In genomic region chr13:106588367-106588766, GRCh38 we compare ENCODE assay signal across 22 cellular contexts.
"Had no signal": no experiment of that assay in that cellular context is flagged by ENCODE, and none has a peak within 500 bp of the region (broad histone marks: within the 10 kb centered on the region; RNA-seq: fewer than 3 reads in every experiment).

No MANE protein-coding gene starts in this region.

- H3K27ac Mint-ChIP-seq: activated CD4-positive, alpha-beta memory T cell treated with anti-CD3 and anti-CD28 coated beads, Interleukin-2, amount 10 ng/mL, durations not matched to agents 7 days and 5 days; activated CD4-positive, alpha-beta T cell treated with anti-CD3 and anti-CD28 coated beads, Interleukin-2, amount 10 ng/mL, durations not matched to agents 24 days and 14 days; activated naive CD4-positive, alpha-beta T cell treated with anti-CD3 and anti-CD28 coated beads, Interleukin-2, amount 10 ng/mL, durations not matched to agents 7 days and 5 days; activated naive CD8-positive, alpha-beta T cell treated with anti-CD3 and anti-CD28 coated beads, Interleukin-2, amount 50 U/mL, for 24 hours; activated T-cell treated with anti-CD3 and anti-CD28 coated beads, Interleukin-2, amount 50 U/mL, for 72 hours; memory B cell; naive B cell; stimulated activated naive B cell treated with anti-CD40 and anti-IgM and Interleukin-4, amounts not matched to agents 10 μg/mL and 1 μg/mL and 100 μg/mL, for 72 hours; T-helper 2 cell treated with Interferon-gamma antibody and Interleukin-4, amounts not matched to agents 5 μg/mL and 100 μg/mL, for 36 hours had no signal

- H3K4me3 ChIP-seq: body of pancreas, cardiac muscle cell, dorsolateral prefrontal cortex, left lung, smooth muscle cell, testis, upper lobe of left lung had no signal

- H3K9ac ChIP-seq: parathyroid adenoma had no signal

- H3K4me3 Mint-ChIP-seq: activated CD4-positive, alpha-beta memory T cell treated with anti-CD3 and anti-CD28 coated beads, Interleukin-2, amount 10 ng/mL, durations not matched to agents 7 days and 5 days; activated CD4-positive, alpha-beta T cell treated with anti-CD3 and anti-CD28 coated beads, Interleukin-2, amount 10 ng/mL, durations not matched to agents 24 days and 14 days; activated naive CD4-positive, alpha-beta T cell treated with anti-CD3 and anti-CD28 coated beads, Interleukin-2, amount 10 ng/mL, durations not matched to agents 7 days and 5 days; activated naive CD8-positive, alpha-beta T cell treated with anti-CD3 and anti-CD28 coated beads, Interleukin-2, amount 50 U/mL, for 24 hours; activated T-cell treated with anti-CD3 and anti-CD28 coated beads, Interleukin-2, amount 50 U/mL, for 72 hours; memory B cell; naive B cell; stimulated activated naive B cell treated with anti-CD40 and anti-IgM and Interleukin-4, amounts not matched to agents 10 μg/mL and 1 μg/mL and 100 μg/mL, for 72 hours; T-helper 2 cell treated with Interferon-gamma antibody and Interleukin-4, amounts not matched to agents 5 μg/mL and 100 μg/mL, for 36 hours had no signal

- H3K4me1 ChIP-seq: body of pancreas, left lung, parathyroid adenoma, testis had no signal

- H2AFZ ChIP-seq: parathyroid adenoma had no signal

- H3K9me3 ChIP-seq: body of pancreas, testis had no signal

- H3K79me2 ChIP-seq: parathyroid adenoma had no signal

- DNase-seq: activated CD4-positive, alpha-beta memory T cell treated with anti-CD3 and anti-CD28 coated beads, Interleukin-2, amount 10 ng/mL, durations not matched to agents 7 days and 5 days; activated CD4-positive, alpha-beta T cell treated with anti-CD3 and anti-CD28 coated beads, Interleukin-2, amount 10 ng/mL, durations not matched to agents 24 days and 14 days; activated effector memory CD4-positive, alpha-beta T cell treated with Interleukin-2 at 50 U/mL for 16 hours; activated naive CD4-positive, alpha-beta T cell treated with anti-CD3 and anti-CD28 coated beads, Interleukin-2, amount 10 ng/mL, durations not matched to agents 7 days and 5 days; activated naive CD8-positive, alpha-beta T cell treated with anti-CD3 and anti-CD28 coated beads, Interleukin-2, amount 50 U/mL, for 24 hours; activated T-cell treated with anti-CD3 and anti-CD28 coated beads, Interleukin-2, amount 50 U/mL, for 72 hours; body of pancreas; dorsolateral prefrontal cortex; kidney; left lung; naive B cell; nucleus accumbens; stimulated activated CD4-positive, alpha-beta T cell treated with anti-CD3 and anti-CD28 coated beads, Interleukin-15, amount 100 ng/mL, for 24 hours; stimulated activated naive B cell treated with anti-CD40 and anti-IgM and Interleukin-4, amounts not matched to agents 10 μg/mL and 1 μg/mL and 100 μg/mL, for 72 hours; testis; upper lobe of left lung had no signal

- H3K4me1 Mint-ChIP-seq: activated CD4-positive, alpha-beta T cell treated with anti-CD3 and anti-CD28 coated beads, Interleukin-2, amount 10 ng/mL, durations not matched to agents 24 days and 14 days; activated naive CD4-positive, alpha-beta T cell treated with anti-CD3 and anti-CD28 coated beads, Interleukin-2, amount 10 ng/mL, durations not matched to agents 7 days and 5 days; activated naive CD8-positive, alpha-beta T cell treated with anti-CD3 and anti-CD28 coated beads, Interleukin-2, amount 50 U/mL, for 24 hours; memory B cell; naive B cell had no signal

- H3K27me3 ChIP-seq: body of pancreas, cardiac muscle cell, dorsolateral prefrontal cortex, left lung, testis, upper lobe of left lung had no signal

- FAIRE-seq: kidney had no signal

- H3K4me2 ChIP-seq: smooth muscle cell had no signal

- H3K27ac ChIP-seq: body of pancreas, cardiac muscle cell, dorsolateral prefrontal cortex, parathyroid adenoma, testis, VCaP had no signal

- H3K36me3 ChIP-seq: cardiac muscle cell, left lung, upper lobe of left lung had no signal
